11 cellular contexts compared by ENCODE assay signal in the genomic region with DNA sequence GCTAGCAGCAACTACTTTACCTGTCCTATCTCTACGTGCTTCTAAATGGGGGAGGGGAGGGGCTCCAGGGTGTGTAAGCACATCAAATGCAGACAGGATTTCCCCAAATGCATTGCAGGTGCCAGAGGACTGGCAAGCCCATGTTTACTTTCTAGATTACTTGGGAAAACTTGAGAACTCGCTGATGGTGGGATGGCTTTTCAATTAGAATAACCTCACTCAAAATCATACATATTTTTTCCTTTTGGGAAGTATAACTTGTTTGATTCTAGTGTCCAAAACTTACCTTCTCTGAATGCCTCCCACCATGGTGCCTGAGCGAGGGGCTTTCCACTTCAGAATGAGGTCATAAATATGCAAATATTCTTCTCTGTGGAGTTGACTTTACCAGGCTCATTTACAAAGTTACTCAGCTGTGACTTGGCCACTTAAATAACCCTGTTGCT.
DNase-seq lines count a peak whose midpoint lies in the region; ATAC-seq, FAIRE-seq and TF ChIP-seq lines count a peak whose summit lies in the region.
"Had no signal": no experiment of that assay in that cellular context is flagged by ENCODE, and none has a peak within 500 bp of the region (broad histone marks: within the 10 kb centered on the region; RNA-seq: fewer than 3 reads in every experiment).

No MANE protein-coding gene starts in this region.

- H3K4me3 ChIP-seq in PC-9 = no peak overlapping the region
- H3K4me3 ChIP-seq: ovary, SK-N-MC had no signal

- no peak for FAIRE-seq in frontal cortex (lab: Jason Lieb, UNC)

- POLR2A ChIA-PET in PC-9 (lab: Charles Lee; ENCODE audit: unreplicated experiment) = no interaction called here

- H3K79me2 ChIP-seq in PC-9 (ENCODE audit: low read depth) = no peaks in the 10 kb centered on the region

- H3K36me3 ChIP-seq in PC-9 (ENCODE audit: low read depth) = no peaks in the 10 kb centered on the region
- H3K36me3 ChIP-seq: ovary had no signal

- H3F3A ChIP-seq in PC-9 (ENCODE audit: insufficient read depth, low read depth) = no peaks in the 10 kb centered on the region

- 0 out of 2 replicates have a peak overlapping the region, but pooled peaks have one; percentile 24 for H2AFZ ChIP-seq in PC-9

- CTCF ChIA-PET in PC-9 (lab: Charles Lee) = no interaction called here

- no peak for TF ChIP-seq CTCF in PC-9 (conservative IDR thresholded peaks at IDR 0.05)

- no peak overlapping the region for H3K4me2 ChIP-seq in PC-9

- H3K4me1 ChIP-seq in PC-9 (replicated peaks; ENCODE audit: insufficient read depth) = 0 out of 2 replicates have a peak, but pooled peaks cover under 1% of the 10 kb centered on the region

- H3K27ac ChIP-seq in PC-9 = no peak overlapping the region
- H3K27ac ChIP-seq: ovary, SK-N-MC had no signal

- no TSS peak for BruUV-seq in PC-9 (replicated peaks; lab: Mats Ljungman, UMichigan)

- intact Hi-C loops in PC-9 (cut with micrococcal nuclease; ENCODE audit: unreplicated experiment) = loop anchor here (10.0 kb wide), 1 partner anchor 110 kb away; no protein-coding TSS in a partner anchor

- ATAC-seq in GM18498 (IDR thresholded peaks at IDR 0.05; ENCODE audit: unreplicated experiment) (peak; percentile 94), GM21367 (IDR thresholded peaks at IDR 0.05; ENCODE audit: unreplicated experiment) (peak; percentile 93), HG03064 (IDR thresholded peaks at IDR 0.05; ENCODE audit: low read depth, unreplicated experiment) (peak; percentile 83)

- H3K27me3 ChIP-seq in PC-9 (ENCODE audit: insufficient read depth, low read depth) = no peaks in the 10 kb centered on the region
- H3K27me3 ChIP-seq: ovary had no signal

- no peaks in the 10 kb centered on the region for H3K9me3 ChIP-seq in PC-9 (ENCODE audit: insufficient read depth, low read depth)
- H3K9me3 ChIP-seq: ovary had no signal

- no peaks in the 10 kb centered on the region for H3K9me2 ChIP-seq in PC-9 (ENCODE audit: insufficient read depth)

- DNase-seq in PC-9 (no peak), HT-29 (ENCODE audit: low spot score) (no peak), NCI-H2081 treated with DMSO at 0.1 percent for 48 hours (lab: John Stamatoyannopoulos, UW) (no peak), frontal cortex (ENCODE audit: low spot score in 2 of 2) (no peak)
- DNase-seq in stimulated activated CD4-positive, alpha-beta T cell treated with anti-CD3 and anti-CD28 coated beads, Interleukin-15, amount 100 ng/mL, for 24 hours = no peak
- DNase-seq: NCI-H1436, ovary had no signal

- no peaks in the 10 kb centered on the region for H4K20me1 ChIP-seq in PC-9 (ENCODE audit: insufficient read depth)
